13 cellular contexts compared by ENCODE assay signal in the genomic region with DNA sequence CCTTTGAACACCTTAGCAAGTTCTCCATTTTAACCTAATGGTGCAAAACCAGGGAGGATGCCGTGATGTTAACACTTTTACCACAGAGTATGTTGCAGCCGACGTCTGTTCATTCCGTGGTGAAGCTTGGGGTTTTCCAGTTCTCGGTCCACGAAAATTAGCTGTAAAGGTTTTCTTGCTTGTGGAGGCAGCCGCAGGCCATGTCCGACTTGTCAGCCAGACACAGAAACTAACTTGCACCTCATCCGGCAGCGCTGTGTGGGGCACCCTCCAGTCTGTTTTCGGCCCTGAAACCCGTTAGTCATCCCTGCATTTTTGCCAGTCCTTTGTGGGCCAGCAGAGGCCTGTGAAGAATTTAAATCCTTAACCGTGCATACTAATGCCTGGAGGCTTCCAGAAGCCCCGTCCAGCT.
DNase-seq lines count a peak whose midpoint lies in the region; ATAC-seq, FAIRE-seq and TF ChIP-seq lines count a peak whose summit lies in the region.
"Had no signal": no experiment of that assay in that cellular context is flagged by ENCODE, and none has a peak within 500 bp of the region (broad histone marks: within the 10 kb centered on the region; RNA-seq: fewer than 3 reads in every experiment).

No MANE protein-coding gene starts in this region.

- FAIRE-seq in GM12891 (lab: Jason Lieb, UNC), result no peak
- FAIRE-seq: A204.1 had no signal

- no peak for TF ChIP-seq POLR2A in GM12891 (IDR thresholded peaks at IDR 0.05; ENCODE audit: low read depth, low read length)

- no peaks in the 10 kb centered on the region for H3K27me3 ChIP-seq in lower lobe of right lung (ENCODE audit: low read depth)

- H3K36me3 ChIP-seq in lower lobe of right lung, result no peaks in the 10 kb centered on the region

- no peak overlapping the region for H3K4me3 ChIP-seq in lower lobe of right lung

- no peak for TF ChIP-seq CTCF in lower lobe of right lung (IDR thresholded peaks at IDR 0.05)

- H3K4me1 ChIP-seq in lower lobe of right lung, result peaks cover 5% of the 10 kb centered on the region

- ATAC-seq in lower lobe of right lung, result peak; percentile 49 to 69
- ATAC-seq in HG02973 (IDR thresholded peaks at IDR 0.05; ENCODE audit: unreplicated experiment), result no peak

- peak; percentile 69 for DNase-seq in activated CD8-positive, alpha-beta memory T cell treated with anti-CD3 and anti-CD28 coated beads for 24 hours
- DNase-seq in activated CD8-positive, alpha-beta memory T cell treated with anti-CD3 and anti-CD28 coated beads, Interleukin-2, amount 50 U/mL, for 48 hours, result no peak
- peak; percentile 13 to 30 for DNase-seq in activated CD8-positive, alpha-beta memory T cell treated with anti-CD3 and anti-CD28 coated beads for 4 hours (ENCODE audit: low read depth in 2 of 2)
- DNase-seq in lower lobe of right lung (no peak), stromal cell of bone marrow (ENCODE audit: low read depth) (peak; percentile 29), NCI-H510A (lab: John Stamatoyannopoulos, UW) (no peak), GM12891 (ENCODE audit: insufficient read length, low spot score) (no peak)
- DNase-seq: activated CD4-positive, alpha-beta T cell treated with anti-CD3 and anti-CD28 coated beads, Interleukin-2, amount 50 U/mL, for 4 hours; NCI-H2107; OCI-M1; stimulated activated CD4-positive, alpha-beta T cell treated with anti-CD3 and anti-CD28 coated beads, Interleukin-2, amount 100 ng/mL, for 24 hours had no signal

- H3K27ac ChIP-seq in lower lobe of right lung, result peak overlapping the region; percentile 73

- intact Hi-C loops in lower lobe of right lung (cut with DNase I), result no loop called here

- no peaks in the 10 kb centered on the region for H3K9me3 ChIP-seq in lower lobe of right lung

TF ChIP-seq in GM12891, 5 proteins besides CTCF, POLR2A, EP300 and RAD21:
- TF ChIP-seq POLR2AphosphoS5 (IDR thresholded peaks at IDR 0.05; ENCODE audit: low read depth, low read length), result no peak
- TF ChIP-seq POU2F2 (IDR thresholded peaks at IDR 0.05; ENCODE audit: low read depth, low read length), result no peak
- TF ChIP-seq PAX5 (IDR thresholded peaks at IDR 0.05; ENCODE audit: insufficient read depth, low read length, severe bottlenecking), result no peak
- TF ChIP-seq TAF1 (IDR thresholded peaks at IDR 0.05; ENCODE audit: low read depth, low read length), result no peak
TF ChIP-seq in GM12891: peak in this region for 0.

Comparison
In these comparisons a context has a peak if more than half of its experiments do, and no peak if none do; other contexts are left out.
1. DNase-seq: peak in activated CD8-positive, alpha-beta memory T cell treated with anti-CD3 and anti-CD28 coated beads for 24 hours (single experiment), activated CD8-positive, alpha-beta memory T cell treated with anti-CD3 and anti-CD28 coated beads for 4 hours (2 of 2) and stromal cell of bone marrow (single experiment); none in activated CD8-positive, alpha-beta memory T cell treated with anti-CD3 and anti-CD28 coated beads, Interleukin-2, amount 50 U/mL, for 48 hours (single experiment), lower lobe of right lung (single experiment), NCI-H510A (single experiment) and GM12891 (single experiment).